In genomic region chr2:144350151-144350802, GRCh38 we compare ENCODE assay signal across 12 cellular contexts.
A peak's percentile ranks its signal among the peaks of the same experiment; 100 is the strongest.
DNase-seq lines count a peak whose midpoint lies in the region; ATAC-seq, FAIRE-seq and TF ChIP-seq lines count a peak whose summit lies in the region.
"Had no signal": no experiment of that assay in that cellular context is flagged by ENCODE, and none has a peak within 500 bp of the region (broad histone marks: within the 10 kb centered on the region; RNA-seq: fewer than 3 reads in every experiment).

No MANE protein-coding gene starts in this region.

- TF ChIP-seq EP300 in HepG2 (IDR thresholded peaks at IDR 0.05; ENCODE audit: low read depth in 2 of 2, low read length in 2 of 2): no peak
- TF ChIP-seq EP300 in HepG2 (CRISPR knock-in tag; IDR thresholded peaks at IDR 0.05; ENCODE audit: borderline replicate concordance): no peak

- H3K27me3 ChIP-seq in heart right ventricle (no peaks in the 10 kb centered on the region), astrocyte (ENCODE audit: insufficient read depth, low read length) (no peaks in the 10 kb centered on the region), HepG2 (ENCODE audit: control insufficient read depth in 1 of 2, insufficient read depth in 2 of 2, low read length in 2 of 2) (peaks cover 0 to 4% of the 10 kb centered on the region in 2 experiments; a peak in 1 of 5 replicates), tibial artery (no peaks in the 10 kb centered on the region)
- H3K27me3 ChIP-seq: BLaER1, body of pancreas had no signal

- intact Hi-C loops in heart right ventricle (cut with DNase I): no loop called here
- intact Hi-C loops in Right ventricle myocardium superior (cut with DNase I): no loop called here
- intact Hi-C loops in HepG2 (cut with micrococcal nuclease; ENCODE audit: unreplicated experiment): no loop called here
- intact Hi-C loops in tibial artery (cut with DNase I; ENCODE audit: low total_unique reads): loop anchor here (10.0 kb wide), 1 partner anchor 95 kb away; no protein-coding TSS in a partner anchor

- H3K79me2 ChIP-seq in astrocyte (ENCODE audit: insufficient read depth, low read length) (no peaks in the 10 kb centered on the region), HepG2 (ENCODE audit: insufficient read depth, low read length) (no peaks in the 10 kb centered on the region)

- H3K36me3 ChIP-seq in heart right ventricle (no peaks in the 10 kb centered on the region), astrocyte (ENCODE audit: insufficient read depth, low read length) (no peaks in the 10 kb centered on the region), HepG2 (replicated peaks in 1 of 2; ENCODE audit: control insufficient read depth in 1 of 2, insufficient read depth in 2 of 2, low read length in 2 of 2) (no peaks in the 10 kb centered on the region), tibial artery (no peaks in the 10 kb centered on the region)
- H3K36me3 ChIP-seq: BLaER1 had no signal

- H3K27ac Mint-ChIP-seq in astrocyte (ENCODE audit: unreplicated experiment): peak overlapping the region; percentile 99

- H3K4me3 ChIP-seq in heart right ventricle (no peak overlapping the region), astrocyte (ENCODE audit: insufficient read depth, low read depth, low read length) (no peak overlapping the region), HepG2 (replicated peaks in 1 of 3; ENCODE audit: insufficient read depth in 1 of 3, low read depth in 2 of 3, low read length in 3 of 3) (no peak overlapping the region; a peak in 1 of 6 replicates), tibial artery (no peak overlapping the region)
- H3K4me3 ChIP-seq: BLaER1, body of pancreas had no signal

- H2AFZ ChIP-seq in astrocyte (ENCODE audit: low read depth, low read length): peak overlapping the region; percentile 60
- H2AFZ ChIP-seq in HepG2 (ENCODE audit: low read length): no peak overlapping the region

- H3K36me3 Mint-ChIP-seq in astrocyte (ENCODE audit: low read depth, unreplicated experiment): no peaks in the 10 kb centered on the region

- TF ChIP-seq POLR2A in HepG2 (IDR thresholded peaks at IDR 0.05; ENCODE audit: insufficient read depth in 1 of 2, low read depth in 2 of 2, low read length in 2 of 2): no peak

- peak in 1 of 2 donors; percentile 55 for DNase-seq in heart right ventricle
- DNase-seq in Right ventricle myocardium superior: no peak
- DNase-seq in astrocyte (ENCODE audit: low read depth): peak; percentile 73
- no peak for DNase-seq in HepG2 (ENCODE audit: low spot score)
- DNase-seq in tibial artery: no peak
- no peak for DNase-seq in superior temporal gyrus (ENCODE audit: extremely low spot score)
- no peak for DNase-seq in C1 segment of cervical spinal cord (lab: John Stamatoyannopoulos, UW)
- DNase-seq: body of pancreas, NCI-H1105 treated with DMSO at 0.1 percent for 48 hours, OCI-M1 had no signal

- POLR2A ChIA-PET in HepG2 (lab: Yijun Ruan, JAX): no interaction called here

- TF ChIP-seq RAD21 in HepG2 (CRISPR knock-in tag; IDR thresholded peaks at IDR 0.05): no peak

- peak overlapping the region in 7 of 10 donors; percentile 24 to 69 (median 39) for H3K27ac ChIP-seq in heart right ventricle
- peak overlapping the region; percentile 44 for H3K27ac ChIP-seq in astrocyte (ENCODE audit: low read depth, low read length)
- no peak overlapping the region for H3K27ac ChIP-seq in HepG2 (ENCODE audit: extremely low read length, insufficient read depth, low read length)
- peak overlapping the region; percentile 69 to 70 for H3K27ac ChIP-seq in tibial artery
- H3K27ac ChIP-seq: BLaER1, body of pancreas had no signal

- peaks cover 44% of the 10 kb centered on the region for H3K4me1 Mint-ChIP-seq in astrocyte (ENCODE audit: low read depth, unreplicated experiment)

- H4K20me1 ChIP-seq in astrocyte (ENCODE audit: insufficient read depth, low read length) (no peaks in the 10 kb centered on the region), HepG2 (ENCODE audit: insufficient read depth, low read length) (no peaks in the 10 kb centered on the region)
- H4K20me1 ChIP-seq: BLaER1 had no signal

- no peaks in the 10 kb centered on the region for H3K9me3 Mint-ChIP-seq in astrocyte (ENCODE audit: unreplicated experiment)

- TF ChIP-seq CTCF in heart right ventricle (IDR thresholded peaks at IDR 0.05) (no peak), astrocyte (IDR thresholded peaks at IDR 0.05; ENCODE audit: insufficient read depth, low read depth, low read length) (no peak), HepG2 (CRISPR knock-in tag; IDR thresholded peaks at IDR 0.05) (no peak), tibial artery (IDR thresholded peaks at IDR 0.05) (no peak)

- no peak overlapping the region for H3K4me3 Mint-ChIP-seq in astrocyte (ENCODE audit: unreplicated experiment)

- in situ Hi-C loops in HepG2 (cut with HindIII; ENCODE audit: extremely low pct_ligation_motif_present, low pct_unique_long_range_greater_than_20kb): no loop called here

- H3K4me2 ChIP-seq in astrocyte (ENCODE audit: low read length) (peak overlapping the region; percentile 44), HepG2 (ENCODE audit: low read depth, low read length) (peak overlapping the region; percentile 27)
- H3K4me2 ChIP-seq: BLaER1 had no signal

- H3K9me3 ChIP-seq in heart right ventricle (no peaks in the 10 kb centered on the region), astrocyte (ENCODE audit: insufficient read depth, low read depth, low read length) (no peaks in the 10 kb centered on the region), HepG2 (ENCODE audit: low read length) (no peaks in the 10 kb centered on the region), tibial artery (no peaks in the 10 kb centered on the region)
- H3K9me3 ChIP-seq: BLaER1, body of pancreas had no signal

- peak in 7 of 8 donors; percentile 13 to 82 (median 46) for ATAC-seq in heart right ventricle
- no peak for ATAC-seq in Right ventricle myocardium superior (ENCODE audit: poor library complexity)
- ATAC-seq in HepG2: peak; percentile 67
- ATAC-seq in GM19351 (IDR thresholded peaks at IDR 0.05; ENCODE audit: unreplicated experiment): no peak
- ATAC-seq: body of pancreas had no signal

- WGBS in heart right ventricle, 2 donors: 48 to 57% methylated on average over 7 of the region's 7 CpGs
- 18% methylated on average over 7 of the region's 7 CpGs for WGBS in HepG2 (ENCODE audit: low lambda C conversion rate)

- FAIRE-seq in astrocyte (lab: Jason Lieb, UNC): peak; percentile 39
- FAIRE-seq in HepG2 (lab: Jason Lieb, UNC): no peak

- H3K9ac ChIP-seq in astrocyte (ENCODE audit: low read length): peak overlapping the region; percentile 19
- H3K9ac ChIP-seq in HepG2 (ENCODE audit: insufficient read depth, low read depth, low read length): no peak overlapping the region
- H3K9ac ChIP-seq: BLaER1 had no signal

- H3K4me1 ChIP-seq in heart right ventricle (peaks cover 0 to 26% (median 17%) of the 10 kb centered on the region in 9 donors), astrocyte (ENCODE audit: insufficient read depth, low read length) (peaks cover 14% of the 10 kb centered on the region), HepG2 (ENCODE audit: insufficient read depth, low read length) (peaks cover 13% of the 10 kb centered on the region), tibial artery (peaks cover 0 to 30% (median 15%) of the 10 kb centered on the region in 4 donors)
- H3K4me1 ChIP-seq: BLaER1, body of pancreas had no signal

- H3K27me3 Mint-ChIP-seq in astrocyte (ENCODE audit: low read depth, unreplicated experiment): no peaks in the 10 kb centered on the region

- BruUV-seq in HepG2 (replicated peaks; lab: Mats Ljungman, UMichigan): no TSS peak

- CTCF ChIA-PET in HepG2 (lab: Yijun Ruan, JAX; ENCODE audit: low intra/inter-chr PET ratio, low total read pairs): no interaction called here

TF ChIP-seq in HepG2, 621 proteins besides CTCF, POLR2A, EP300 and RAD21:
- TF ChIP-seq NFIC (IDR thresholded peaks at IDR 0.05; ENCODE audit: low read length) (peak; percentile 30; the same call in 1 of the 2 replicates), FOSL2 (CRISPR knock-in tag; IDR thresholded peaks at IDR 0.05) (0 out of 2 replicates have a peak, but pooled peaks have one; percentile 22), ZNF792 (CRISPR knock-in tag; IDR thresholded peaks at IDR 0.05) (no peak)

Comparison
In these comparisons a context has a peak if more than half of its experiments do, and no peak if none do; other contexts are left out.
1. ATAC-seq: peak in heart right ventricle (7 of 8) and HepG2 (single experiment); none in Right ventricle myocardium superior (single experiment) and GM19351 (single experiment).